In genomic region chr20:36737183-36737499, GRCh38 we compare ENCODE assay signal across 23 cellular contexts. TPM values are rescaled to one million over a fixed set of nuclear protein-coding genes. Genes with fewer than 3 reads are reported as not detected.
A peak's percentile ranks its signal among the peaks of the same experiment; 100 is the strongest.
DNase-seq lines count a peak whose midpoint lies in the region; ATAC-seq and TF ChIP-seq lines count a peak whose summit lies in the region.
"Had no signal": no experiment of that assay in that cellular context is flagged by ENCODE, and none has a peak within 500 bp of the region (broad histone marks: within the 10 kb centered on the region; RNA-seq: fewer than 3 reads in every experiment).

No MANE protein-coding gene starts in this region.

- WGBS in H9 (ENCODE audit: extremely low coverage, insufficient read length, low lambda C conversion rate): no CpG with 5 or more reads among the region's 6 CpGs
- WGBS in psoas muscle, 3 donors: 42 to 63% (median 45%) methylated on average over 6 of the region's 6 CpGs

- no peak overlapping the region for H3K9ac ChIP-seq in BLaER1 treated with 17β-estradiol and CSF1 and Interleukin-3, amounts not matched to agents 10 nM and 100 nM
- H3K9ac ChIP-seq in H9 (ENCODE audit: extremely low read depth, insufficient read length, low read length): no peak overlapping the region

- no peak overlapping the region for H3K18ac ChIP-seq in H9 (ENCODE audit: insufficient read length, low read depth, low read length)

- H3K4me1 ChIP-seq in BLaER1 treated with 17β-estradiol and CSF1 and Interleukin-3, amounts not matched to agents 10 nM and 100 nM: peaks cover 20 to 30% (median 22%) of the 10 kb centered on the region in 10 experiments
- H3K4me1 ChIP-seq in H9 (ENCODE audit: insufficient read depth, low read length): no peaks in the 10 kb centered on the region; the same call in 1 of the 2 replicates
- H3K4me1 ChIP-seq in psoas muscle: peaks cover 37% of the 10 kb centered on the region

- H3K79me2 ChIP-seq in H9 (ENCODE audit: insufficient read depth, low read length): no peaks in the 10 kb centered on the region

- no peak overlapping the region for H3K27ac ChIP-seq in BLaER1 treated with 17β-estradiol and CSF1 and Interleukin-3, amounts not matched to agents 10 nM and 100 nM
- H3K27ac ChIP-seq in H9 (ENCODE audit: insufficient read length, low read depth, low read length) (no peak overlapping the region), psoas muscle (peak overlapping the region; percentile 71)
- H3K27ac ChIP-seq: A549, C4-2B had no signal

- H3K9me3 Mint-ChIP-seq in H9: no peaks in the 10 kb centered on the region
- H3K9me3 Mint-ChIP-seq: CD8-positive, alpha-beta memory T cell had no signal

- H3K23ac ChIP-seq in H9 (ENCODE audit: insufficient read length, low read depth, low read length): no peak overlapping the region

- H3K23me2 ChIP-seq in H9 (ENCODE audit: insufficient read length, low read depth, low read length, poor library complexity, severe bottlenecking): no peaks in the 10 kb centered on the region

- H2BK12ac ChIP-seq in H9 (ENCODE audit: insufficient read length, low read depth, low read length): no peak overlapping the region

- no peaks in the 10 kb centered on the region for H3K79me1 ChIP-seq in H9 (ENCODE audit: insufficient read depth, low read depth, low read length, poor library complexity, severe bottlenecking)

- no peak overlapping the region for H4K91ac ChIP-seq in H9 (ENCODE audit: insufficient read length, low read depth, low read length)

- H3K4ac ChIP-seq in H9 (ENCODE audit: low read depth, low read length): no peak overlapping the region

- H3K27ac Mint-ChIP-seq in H9 (peak overlapping the region; percentile 41 to 93 (median 84); a peak in 2 of 7 replicates), T-helper 17 cell (peak overlapping the region; percentile 45)

- no peak overlapping the region for H2BK20ac ChIP-seq in H9 (ENCODE audit: low read depth, low read length, poor library complexity, severe bottlenecking)

- H3K4me3 ChIP-seq in BLaER1 treated with 17β-estradiol and CSF1 and Interleukin-3, amounts not matched to agents 10 nM and 100 nM: no peak overlapping the region
- H3K4me3 ChIP-seq in psoas muscle: no peak overlapping the region
- H3K4me3 ChIP-seq: A549 had no signal

- no peaks in the 10 kb centered on the region for H3K27me3 ChIP-seq in BLaER1 treated with 17β-estradiol and CSF1 and Interleukin-3, amounts not matched to agents 10 nM and 100 nM
- H3K27me3 ChIP-seq in H9 (ENCODE audit: insufficient read depth, low read length) (no peaks in the 10 kb centered on the region), psoas muscle (ENCODE audit: insufficient read depth in 3 of 3, low read length in 2 of 3) (no peaks in the 10 kb centered on the region)

- 0 out of 22 replicates have a peak, but pooled peaks cover 0 to 7% (median 0%) of the 10 kb centered on the region in 11 experiments for H3K36me3 ChIP-seq in BLaER1 treated with 17β-estradiol and CSF1 and Interleukin-3, amounts not matched to agents 10 nM and 100 nM
- H3K36me3 ChIP-seq in psoas muscle (ENCODE audit: insufficient read depth in 1 of 2, low read depth in 1 of 2): no peaks in the 10 kb centered on the region

- peaks cover 0 to 47% (median 3%) of the 10 kb centered on the region in 11 experiments; a peak in 7 of 22 replicates for H4K20me1 ChIP-seq in BLaER1 treated with 17β-estradiol and CSF1 and Interleukin-3, amounts not matched to agents 10 nM and 100 nM
- no peaks in the 10 kb centered on the region for H4K20me1 ChIP-seq in H9 (ENCODE audit: control insufficient read depth, insufficient read depth, insufficient read length)

- H3K4me3 Mint-ChIP-seq in H9: no peak overlapping the region
- no peak overlapping the region for H3K4me3 Mint-ChIP-seq in T-helper 17 cell

- H3K14ac ChIP-seq in H9 (ENCODE audit: insufficient read depth, low read length): no peak overlapping the region

- H2BK5ac ChIP-seq in H9 (ENCODE audit: insufficient read length, low read length): no peak overlapping the region

- H3K27me3 Mint-ChIP-seq in H9 (ENCODE audit: low read depth) (no peaks in the 10 kb centered on the region; the same call in 1 of the 2 replicates), T-helper 17 cell (no peaks in the 10 kb centered on the region)
- H3K27me3 Mint-ChIP-seq: CD8-positive, alpha-beta memory T cell had no signal

- no peaks in the 10 kb centered on the region for H3K9me3 ChIP-seq in BLaER1 treated with 17β-estradiol and CSF1 and Interleukin-3, amounts not matched to agents 10 nM and 100 nM (replicated peaks in 1 of 11)
- H3K9me3 ChIP-seq in H9 (ENCODE audit: control insufficient read depth, low read depth, low read length) (no peaks in the 10 kb centered on the region), T-helper 17 cell (ENCODE audit: control insufficient read depth, low read length, poor library complexity, severe bottlenecking) (no peaks in the 10 kb centered on the region), psoas muscle (no peaks in the 10 kb centered on the region)
- H3K9me3 ChIP-seq: A549 had no signal

- H2BK15ac ChIP-seq in H9 (ENCODE audit: low read depth, low read length): no peak overlapping the region

- DNase-seq in H9 (no peak), T-helper 17 cell (no peak), psoas muscle (no peak), T-helper 9 cell (no peak)
- DNase-seq in stimulated activated CD4-positive, alpha-beta T cell treated with anti-CD3 and anti-CD28 coated beads, Interleukin-2, amount 100 ng/mL, for 48 hours: no peak
- DNase-seq: AML-193; CD8-positive, alpha-beta memory T cell; DMS79 treated with DMSO at 0.1 percent for 48 hours; Karpas-422; NCI-H1092 treated with DMSO at 0.1 percent for 48 hours; NCI-H1436; NCI-H187; NCI-H2081 treated with DMSO at 0.1 percent for 48 hours; NCI-H2171; NCI-H446; NCI-H524 treated with DMSO at 0.1 percent for 48 hours; NCI-H774; RPMI8226; SHP77 treated with DMSO at 0.1 percent for 48 hours had no signal

- no peak overlapping the region for H4K5ac ChIP-seq in H9 (ENCODE audit: insufficient read length, low read depth, low read length)

- no peaks in the 10 kb centered on the region for H3K36me3 Mint-ChIP-seq in H9 (ENCODE audit: insufficient read depth in 1 of 3, low read depth in 3 of 3)
- H3K36me3 Mint-ChIP-seq in T-helper 17 cell (ENCODE audit: low read depth): no peaks in the 10 kb centered on the region
- H3K36me3 Mint-ChIP-seq: CD8-positive, alpha-beta memory T cell had no signal

- TF ChIP-seq CTCF in H9 (conservative IDR thresholded peaks at IDR 0.05) (no peak), psoas muscle (IDR thresholded peaks at IDR 0.05) (no peak)

- H2BK120ac ChIP-seq in H9 (ENCODE audit: low read depth, low read length, poor library complexity, severe bottlenecking): no peak overlapping the region

- H2AFZ ChIP-seq in H9 (ENCODE audit: low read length): no peak overlapping the region

- H2AK5ac ChIP-seq in H9 (ENCODE audit: insufficient read length, low read length): no peak overlapping the region

- H4K8ac ChIP-seq in H9 (replicated peaks; ENCODE audit: insufficient read length, low read depth, low read length): no peak overlapping the region

- H3K56ac ChIP-seq in H9 (ENCODE audit: insufficient read length, low read depth, low read length): no peak overlapping the region

- peaks cover 16 to 23% of the 10 kb centered on the region in 2 experiments for H3K4me1 Mint-ChIP-seq in H9
- peaks cover 20% of the 10 kb centered on the region for H3K4me1 Mint-ChIP-seq in T-helper 17 cell

- ATAC-seq in T-helper 17 cell (no peak), psoas muscle (peak in 3 of 4 donors; percentile 20 to 75 (median 52)), GM19463 (IDR thresholded peaks at IDR 0.05; ENCODE audit: unreplicated experiment) (no peak)
- ATAC-seq: A549 had no signal

- H3K4me2 ChIP-seq in BLaER1 treated with 17β-estradiol and CSF1 and Interleukin-3, amounts not matched to agents 10 nM and 100 nM: peak overlapping the region in 9 of 11 experiments; percentile 4 to 45 (median 14); a peak in 8 of 22 replicates
- no peak overlapping the region for H3K4me2 ChIP-seq in H9 (ENCODE audit: insufficient read depth, insufficient read length, low read length)
- H3K4me2 ChIP-seq: A549 had no signal

- intact Hi-C loops in psoas muscle (cut with DNase I): no loop called here

- no peak overlapping the region for H3T11ph ChIP-seq in H9 (ENCODE audit: low read length)

RNA-seq across cellular contexts. Expression of gene NDRG3, which starts 8.7 kb away (rescaled TPM):
- total RNA-seq in H9 (2021) (22.4 and 23.6 TPM in 2 replicates), T-helper 17 cell (10 to 100 TPM; 25.5 to 26.0 TPM), psoas muscle (10 to 100 TPM in 2 of 4 donors, 1 to 10 TPM in 2; 4.3 to 17.5 (median 7.8) TPM)
- 10 to 100 TPM in 2 of 3 donors, 1 to 10 TPM in 1; 7.8 to 25.1 (median 11.8) TPM for polyA plus RNA-seq in psoas muscle

RNA-seq across cellular contexts. Expression of gene DSN1, which starts 36.4 kb away (rescaled TPM):
- total RNA-seq in H9 (2021): 20.6 and 22.8 TPM in 2 replicates
- 1 to 10 TPM; 9.0 to 9.7 TPM for total RNA-seq in T-helper 17 cell
- 1 to 10 TPM; 1.7 to 3.0 (median 2.2) TPM for total RNA-seq in psoas muscle
- polyA plus RNA-seq in psoas muscle: 1 to 10 TPM; 3.3 to 8.3 (median 4.3) TPM

Comparison
In these comparisons a context has a peak if more than half of its experiments do, and no peak if none do; other contexts are left out.
1. ATAC-seq: peak in psoas muscle (3 of 4); none in T-helper 17 cell (single experiment) and GM19463 (single experiment).